9 cellular contexts compared by ENCODE assay signal in the genomic region with DNA sequence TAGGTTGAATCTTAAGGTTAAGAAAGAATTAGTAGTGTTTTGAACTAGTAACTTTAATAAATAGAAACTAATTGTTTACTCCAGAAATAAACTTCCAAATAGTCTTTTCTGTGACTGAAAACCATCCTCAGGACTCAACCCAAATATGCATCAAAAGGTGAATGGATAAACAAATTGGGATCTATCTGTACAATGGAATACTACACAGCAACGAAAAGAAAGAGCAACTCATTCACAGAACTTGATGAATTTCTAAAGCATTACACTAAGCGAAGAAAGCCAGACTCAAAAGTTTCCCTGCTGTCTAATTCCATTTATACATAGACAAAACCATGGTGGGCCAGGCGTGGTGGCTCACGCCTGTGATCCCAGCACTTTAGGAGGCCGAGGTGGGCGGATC. TPM values are rescaled to one million over a fixed set of nuclear protein-coding genes. Genes with fewer than 3 reads are reported as not detected.
"Had no signal": no experiment of that assay in that cellular context is flagged by ENCODE, and none has a peak within 500 bp of the region (broad histone marks: within the 10 kb centered on the region; RNA-seq: fewer than 3 reads in every experiment).

No MANE protein-coding gene starts in this region.

- H3K4me3 ChIP-seq: GM12878 had no signal

- ATAC-seq: GM12878 had no signal

- FAIRE-seq: G401.6, GM12878, GM12891, GM12892, GM18507, GM19239 had no signal

- DNase-seq: GDM1, GF-D8 had no signal

RNA-seq across cellular contexts. Expression of a gene that starts 57.4 kb away (rescaled TPM):
- total RNA-seq: G401 had no signal
